Comparison of ENCODE assay signal across 1 cellular context in genomic region chr2:196927318-196928225, GRCh38.
A peak's percentile ranks its signal among the peaks of the same experiment; 100 is the strongest.
TF ChIP-seq lines count a peak whose summit lies in the region.

No MANE protein-coding gene starts in this region.

TF ChIP-seq in GM12878, 131 proteins besides CTCF, POLR2A, EP300 and RAD21 (continued from another document):
- TF ChIP-seq NFXL1 (IDR thresholded peaks at IDR 0.05; ENCODE audit: borderline replicate concordance) (no peak), TCF7 (IDR thresholded peaks at IDR 0.05; ENCODE audit: borderline replicate concordance) (peak; percentile 85), GABPA (IDR thresholded peaks at IDR 0.05; ENCODE audit: low read depth) (peak; percentile 58), FOXM1 (IDR thresholded peaks at IDR 0.05; ENCODE audit: low read depth, low read length) (peak; percentile 74; the same call in 1 of the 2 replicates), CREB1 (IDR thresholded peaks at IDR 0.05; ENCODE audit: low read depth) (peak; percentile 47; the same call in 1 of the 2 replicates), NKRF (conservative IDR thresholded peaks at IDR 0.05) (no peak), ATF3 (IDR thresholded peaks at IDR 0.05; ENCODE audit: borderline replicate concordance, extremely low read depth, low read depth, low read length) (no peak), PKNOX1 (IDR thresholded peaks at IDR 0.05) (no peak), ESRRA (IDR thresholded peaks at IDR 0.05; ENCODE audit: low read length) (no peak), TARDBP (IDR thresholded peaks at IDR 0.05; ENCODE audit: borderline replicate concordance) (no peak), FOS (IDR thresholded peaks at IDR 0.05; ENCODE audit: borderline replicate concordance, extremely low read depth, insufficient read length) (no peak), IRF3 (IDR thresholded peaks at IDR 0.05) (no peak), ASH2L (IDR thresholded peaks at IDR 0.05; ENCODE audit: borderline replicate concordance, low read depth) (no peak), CREM (IDR thresholded peaks at IDR 0.05; ENCODE audit: low read depth) (peak; percentile 27; the same call in 1 of the 2 replicates), EZH2 (IDR thresholded peaks at IDR 0.05; ENCODE audit: borderline replicate concordance, control insufficient read depth, low read depth, low read length) (no peak), RUNX3 (IDR thresholded peaks at IDR 0.05; ENCODE audit: low read length) (peak; percentile 96), IRF4 (IDR thresholded peaks at IDR 0.05; ENCODE audit: low read depth, low read length) (no peak), CBFB (IDR thresholded peaks at IDR 0.05; ENCODE audit: low read depth) (0 out of 2 replicates have a peak, but pooled peaks have one; percentile 59), PML (IDR thresholded peaks at IDR 0.05; ENCODE audit: low read length) (0 out of 2 replicates have a peak, but pooled peaks have one; percentile 11), BCL11A (IDR thresholded peaks at IDR 0.05; ENCODE audit: low read depth, low read length) (no peak), JUND (IDR thresholded peaks at IDR 0.05; ENCODE audit: low read depth, low read length) (no peak), NFIC (IDR thresholded peaks at IDR 0.05; ENCODE audit: low read depth, low read length) (peak; percentile 88), IKZF2 (IDR thresholded peaks at IDR 0.05) (peak; percentile 20 to 43; a peak in 1 of 4 replicates), JUNB (IDR thresholded peaks at IDR 0.05) (peak; percentile 88), EED (IDR thresholded peaks at IDR 0.05; ENCODE audit: low read depth) (no peak)
